In the genomic region with DNA sequence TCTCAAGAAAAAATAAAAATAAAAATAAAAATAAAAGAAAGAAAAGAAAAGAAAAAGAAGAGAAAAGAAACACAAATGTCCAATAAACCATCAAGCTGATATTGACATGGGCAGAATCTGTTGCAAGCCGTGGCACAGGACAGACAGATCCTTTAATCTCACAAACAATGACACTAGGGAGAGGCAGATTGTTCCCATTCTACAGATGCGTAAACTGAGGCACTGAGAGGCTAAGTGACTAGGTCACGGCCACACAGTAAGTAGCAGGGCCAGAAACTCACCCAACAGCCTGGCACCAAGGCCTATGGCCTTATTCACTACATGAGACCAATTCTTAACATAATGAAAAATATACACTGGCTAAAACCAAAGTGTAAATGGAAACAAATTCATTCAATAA, we compare ENCODE assay signal across 14 cellular contexts. TPM values are rescaled to one million over a fixed set of nuclear protein-coding genes. Genes with fewer than 3 reads are reported as not detected.
DNase-seq lines count a peak whose midpoint lies in the region; ATAC-seq, FAIRE-seq and TF ChIP-seq lines count a peak whose summit lies in the region.
"Had no signal": no experiment of that assay in that cellular context is flagged by ENCODE, and none has a peak within 500 bp of the region (broad histone marks: within the 10 kb centered on the region; RNA-seq: fewer than 3 reads in every experiment).

No MANE protein-coding gene starts in this region.

- H4K91ac ChIP-seq in H1 (replicated peaks; ENCODE audit: insufficient read length, low read length), result no peak overlapping the region

- no peaks in the 10 kb centered on the region for H3K9me3 ChIP-seq in HepG2 (ENCODE audit: low read length)
- H3K9me3 ChIP-seq in right lobe of liver, result no peaks in the 10 kb centered on the region
- no peaks in the 10 kb centered on the region for H3K9me3 ChIP-seq in H1 (ENCODE audit: insufficient read depth in 2 of 2, low read depth in 1 of 2, low read length in 1 of 2)
- H3K9me3 ChIP-seq in T-helper 17 cell (ENCODE audit: control insufficient read depth, low read length, poor library complexity, severe bottlenecking), result no peaks in the 10 kb centered on the region
- H3K9me3 ChIP-seq: HAP-1 had no signal

- peaks cover 1 to 32% of the 10 kb centered on the region in 2 experiments; a peak in 4 of 5 replicates for H3K27me3 ChIP-seq in HepG2 (ENCODE audit: control insufficient read depth in 1 of 2, insufficient read depth in 2 of 2, low read length in 2 of 2)
- H3K27me3 ChIP-seq in right lobe of liver, result no peaks in the 10 kb centered on the region
- H3K27me3 ChIP-seq in H1 (replicated peaks in 1 of 4; ENCODE audit: control insufficient read depth in 3 of 4, extremely low read depth in 1 of 4, insufficient read depth in 3 of 4, low read length in 3 of 4), result peaks cover 0 to 3% (median 0%) of the 10 kb centered on the region in 4 experiments; a peak in 2 of 7 replicates
- H3K27me3 ChIP-seq: BLaER1 had no signal

- in situ Hi-C loops in HepG2 (cut with HindIII; ENCODE audit: extremely low pct_ligation_motif_present, low pct_unique_long_range_greater_than_20kb), result loop anchor here (5.0 kb wide), 2 partner anchors 63 to 113 kb away; partner anchors contain the start of gene SMPD3

- DNase-seq in HepG2 (ENCODE audit: low spot score) (no peak), right lobe of liver (no peak), H1 (ENCODE audit: low read depth in 1 of 2, low spot score in 2 of 2) (no peak), posterior vena cava (ENCODE audit: low spot score) (peak; percentile 1), islet precursor cell (no peak), T-helper 17 cell (no peak), NCI-H446 treated with DMSO at 0.1 percent for 48 hours (lab: John Stamatoyannopoulos, UW) (no peak)
- DNase-seq: DMS153, GDM1 had no signal

- 80% methylated on average over 3 of the region's 3 CpGs for WGBS in HepG2 (ENCODE audit: low lambda C conversion rate)
- 73% methylated on average over 2 of the region's 3 CpGs for WGBS in right lobe of liver (ENCODE audit: insufficient coverage, low coverage, low lambda C conversion rate, missing lambda C conversion rate)
- 96% methylated on average over 3 of the region's 3 CpGs; no CpG with 5 or more reads in 1 of the 2 experiments for WGBS in H1 (ENCODE audit: extremely low coverage in 1 of 2, insufficient coverage in 1 of 2, insufficient read length in 1 of 2, insufficient replicate concordance in 2 of 2, low coverage in 1 of 2, low lambda C conversion rate in 2 of 2, missing lambda C conversion rate in 1 of 2), 2 experiments

- H3K4ac ChIP-seq in H1 (replicated peaks; ENCODE audit: insufficient read length, low read depth, low read length), result no peak overlapping the region

- H3K79me2 ChIP-seq in HepG2 (ENCODE audit: insufficient read depth, low read length) (no peaks in the 10 kb centered on the region), H1 (ENCODE audit: control insufficient read depth in 1 of 2, insufficient read depth in 2 of 2, low read length in 2 of 2) (no peaks in the 10 kb centered on the region)

- TF ChIP-seq POLR2A in HepG2 (IDR thresholded peaks at IDR 0.05; ENCODE audit: insufficient read depth in 1 of 2, low read depth in 2 of 2, low read length in 2 of 2) (no peak), right lobe of liver (IDR thresholded peaks at IDR 0.05) (no peak), H1 (IDR thresholded peaks at IDR 0.05; ENCODE audit: control extremely low read depth in 1 of 2, low read depth in 2 of 2, low read length in 2 of 2) (no peak)

- H3K14ac ChIP-seq in H1 (ENCODE audit: insufficient read length), result no peak overlapping the region

- no peaks in the 10 kb centered on the region for H3K36me3 Mint-ChIP-seq in T-helper 17 cell (ENCODE audit: low read depth)
- H3K36me3 Mint-ChIP-seq: CD14-positive monocyte; CD4-positive, alpha-beta memory T cell had no signal

- H3K36me3 ChIP-seq in HepG2 (replicated peaks in 1 of 2; ENCODE audit: control insufficient read depth in 1 of 2, insufficient read depth in 2 of 2, low read length in 2 of 2) (no peaks in the 10 kb centered on the region), right lobe of liver (no peaks in the 10 kb centered on the region), H1 (ENCODE audit: control insufficient read depth in 2 of 4, insufficient read depth in 4 of 4, low read length in 3 of 4) (no peaks in the 10 kb centered on the region)
- H3K36me3 ChIP-seq: BLaER1, HAP-1 had no signal

- CTCF ChIA-PET in HepG2 (lab: Yijun Ruan, JAX; ENCODE audit: low intra/inter-chr PET ratio, low total read pairs) (interaction anchor here (1.1 to 3.5 kb wide), 6 partner anchors 10 to 115 kb away, joined by 3 to 34 read pairs (median 6); no protein-coding TSS in a partner anchor), H1 (lab: Charles Lee; ENCODE audit: partially characterized antibody) (interaction anchor here (0.6 to 10.2 kb wide), 41 partner anchors 8 to 173 kb away, joined by 3 to 136 read pairs (median 5); partner anchors contain the start of gene SMPD3)

- H3K4me3 Mint-ChIP-seq in T-helper 17 cell, result no peak overlapping the region

- H3K79me1 ChIP-seq in H1 (ENCODE audit: low read depth, low read length), result no peaks in the 10 kb centered on the region

- H3K27ac ChIP-seq in HepG2 (ENCODE audit: extremely low read length, insufficient read depth, low read length) (no peak overlapping the region), right lobe of liver (no peak overlapping the region), H1 (ENCODE audit: low read depth, low read length) (no peak overlapping the region)
- H3K27ac ChIP-seq: 22Rv1, BLaER1 had no signal

- no peak overlapping the region for H2AK5ac ChIP-seq in H1 (ENCODE audit: low read depth, low read length)

- intact Hi-C loops in HepG2 (cut with micrococcal nuclease; ENCODE audit: unreplicated experiment) (loop anchor here (1.0 kb wide), 1 partner anchor 114 kb away; no protein-coding TSS in a partner anchor), right lobe of liver (cut with DNase I) (no loop called here), posterior vena cava (cut with DNase I) (no loop called here)

- H4K5ac ChIP-seq in H1 (ENCODE audit: insufficient read length, low read depth, low read length), result no peak overlapping the region

- 0 out of 2 replicates have a peak overlapping the region, but pooled peaks have one; percentile 43 for H2BK20ac ChIP-seq in H1 (ENCODE audit: low read length)

- H3K4me3 ChIP-seq in HepG2 (replicated peaks in 1 of 3; ENCODE audit: insufficient read depth in 1 of 3, low read depth in 2 of 3, low read length in 3 of 3) (no peak overlapping the region), right lobe of liver (no peak overlapping the region), H1 (ENCODE audit: extremely low read depth in 1 of 4, insufficient read depth in 2 of 4, low read depth in 3 of 4, low read length in 4 of 4) (no peak overlapping the region)
- H3K4me3 ChIP-seq: BLaER1, HAP-1 had no signal

- H4K20me1 ChIP-seq in HepG2 (ENCODE audit: insufficient read depth, low read length) (no peaks in the 10 kb centered on the region), H1 (replicated peaks in 1 of 2; ENCODE audit: control insufficient read depth in 1 of 2, insufficient read depth in 2 of 2, low read length in 2 of 2) (no peaks in the 10 kb centered on the region)
- H4K20me1 ChIP-seq: BLaER1 had no signal

- ATAC-seq in HepG2, result no peak
- ATAC-seq in right lobe of liver, result no peak
- ATAC-seq in T-helper 17 cell, result no peak

- H3K18ac ChIP-seq in H1 (ENCODE audit: extremely low read depth, low read length), result no peak overlapping the region

- no peak overlapping the region for H3K9ac ChIP-seq in HepG2 (ENCODE audit: insufficient read depth, low read depth, low read length)
- H3K9ac ChIP-seq in H1 (replicated peaks in 1 of 4; ENCODE audit: extremely low read depth in 1 of 4, low read depth in 3 of 4, low read length in 3 of 4), result no peak overlapping the region
- H3K9ac ChIP-seq: BLaER1 had no signal

- POLR2A ChIA-PET in HepG2 (lab: Yijun Ruan, JAX) (interaction anchor here (1.1 kb wide), 1 partner anchor 19 kb away, joined by 3 read pairs; no protein-coding TSS in a partner anchor), H1 (lab: Charles Lee; ENCODE audit: partially characterized antibody) (interaction anchor here (0.6 kb wide), 1 partner anchor 10 kb away, joined by 4 read pairs; no protein-coding TSS in a partner anchor)

- TF ChIP-seq EP300 in HepG2 (IDR thresholded peaks at IDR 0.05; ENCODE audit: low read depth in 2 of 2, low read length in 2 of 2) (no peak), HepG2 (CRISPR knock-in tag; IDR thresholded peaks at IDR 0.05; ENCODE audit: borderline replicate concordance) (no peak), H1 (IDR thresholded peaks at IDR 0.05; ENCODE audit: borderline replicate concordance in 1 of 2, low read depth in 2 of 2, low read length in 2 of 2) (no peak)

- H2BK120ac ChIP-seq in H1 (replicated peaks; ENCODE audit: low read depth, low read length), result no peak overlapping the region

- TF ChIP-seq CTCF in HepG2 (CRISPR knock-in tag; IDR thresholded peaks at IDR 0.05), result no peak
- no peak for TF ChIP-seq CTCF in right lobe of liver (IDR thresholded peaks at IDR 0.05)
- TF ChIP-seq CTCF in H1 (IDR thresholded peaks at IDR 0.05; ENCODE audit: control extremely low read depth in 1 of 3, insufficient read depth in 1 of 3, low read depth in 1 of 3, low read length in 3 of 3), result no peak

- H3K4me2 ChIP-seq in HepG2 (ENCODE audit: low read depth, low read length) (no peak overlapping the region), H1 (ENCODE audit: insufficient read depth in 1 of 2, low read depth in 2 of 2, low read length in 2 of 2) (no peak overlapping the region)
- H3K4me2 ChIP-seq: BLaER1 had no signal

- no peak overlapping the region for H4K8ac ChIP-seq in H1 (ENCODE audit: extremely low read depth, insufficient read depth, low read length)

- H3K56ac ChIP-seq in H1 (replicated peaks; ENCODE audit: insufficient read length, low read depth, low read length), result no peak overlapping the region

- no peak overlapping the region for H3K27ac Mint-ChIP-seq in T-helper 17 cell

- H2BK15ac ChIP-seq in H1 (ENCODE audit: low read length), result no peak overlapping the region

- no peak overlapping the region for H2BK5ac ChIP-seq in H1 (ENCODE audit: low read depth, low read length)

- H3K4me1 Mint-ChIP-seq in T-helper 17 cell, result peaks cover 4% of the 10 kb centered on the region

- H3K27me3 Mint-ChIP-seq in T-helper 17 cell, result peaks cover 22% of the 10 kb centered on the region
- H3K27me3 Mint-ChIP-seq: CD4-positive, alpha-beta memory T cell had no signal

- no peak overlapping the region for H2BK12ac ChIP-seq in H1 (ENCODE audit: low read depth, low read length)

- FAIRE-seq in HepG2 (lab: Jason Lieb, UNC) (no peak), H1 (lab: Jason Lieb, UNC) (no peak)

- 0 out of 2 replicates have a peak, but pooled peaks cover 2% of the 10 kb centered on the region for H3K23me2 ChIP-seq in H1 (ENCODE audit: low read depth, low read length)

- H2AFZ ChIP-seq in HepG2 (ENCODE audit: low read length), result no peak overlapping the region
- no peak overlapping the region for H2AFZ ChIP-seq in H1 (ENCODE audit: low read length)

- no TSS peak for BruUV-seq in HepG2 (replicated peaks; lab: Mats Ljungman, UMichigan)

- H3K23ac ChIP-seq in H1 (ENCODE audit: insufficient read length), result no peak overlapping the region

- H3K4me1 ChIP-seq in HepG2 (ENCODE audit: insufficient read depth, low read length), result peaks cover 19% of the 10 kb centered on the region
- peaks cover 0 to 9% (median 0%) of the 10 kb centered on the region in 4 donors for H3K4me1 ChIP-seq in right lobe of liver
- H3K4me1 ChIP-seq in H1 (replicated peaks in 1 of 4; ENCODE audit: control insufficient read depth in 3 of 4, insufficient read depth in 4 of 4, low read length in 3 of 4), result no peaks in the 10 kb centered on the region
- H3K4me1 ChIP-seq: BLaER1, HAP-1 had no signal

- TF ChIP-seq RAD21 in HepG2 (CRISPR knock-in tag; IDR thresholded peaks at IDR 0.05), result no peak
- TF ChIP-seq RAD21 in H1 (IDR thresholded peaks at IDR 0.05 in 1 of 2, conservative IDR thresholded peaks at IDR 0.05 in 1 of 2; ENCODE audit: low read depth in 2 of 2, low read length in 2 of 2), result no peak

RNA-seq across cellular contexts. Expression of gene ZFP90, which starts 28.3 kb away (rescaled TPM):
- 17.6 and 21.9 TPM in 2 replicates for total RNA-seq in HepG2 (2016; rRNA removed; fragmentation: Illumina TruSeq; extraction: Trizol)
- total RNA-seq in HepG2 (2016; cell fraction: cytosol; rRNA removed; fragmentation: Illumina TruSeq; extraction: Trizol; ENCODE audit: low read depth), result 5.3 and 6.1 TPM in 2 replicates
- total RNA-seq in HepG2 (2016; cell fraction: insoluble cytoplasmic fraction; rRNA removed; fragmentation: Illumina TruSeq; extraction: Trizol), result 16.8 and 19.8 TPM in 2 replicates
- 12.0 and 12.6 TPM in 2 replicates for total RNA-seq in HepG2 (2016; cell fraction: membrane; rRNA removed; fragmentation: Illumina TruSeq; extraction: Trizol)
- total RNA-seq in HepG2 (2016; cell fraction: nucleus; rRNA removed; fragmentation: Illumina TruSeq; extraction: Trizol), result 16.4 and 21.3 TPM in 2 replicates
- 17.6 and 18.9 TPM in 2 replicates for polyA plus RNA-seq in HepG2 (2011; rRNA removed)
- 8.1 and 9.3 TPM in 2 replicates for polyA plus RNA-seq in HepG2 (2011; cell fraction: cytosol; rRNA removed)
- 36.1 and 55.4 TPM in 2 replicates for polyA plus RNA-seq in HepG2 (2011; cell fraction: nucleus; rRNA removed)
- polyA plus RNA-seq in HepG2 (2012), result 12.8 and 14.6 TPM in 2 replicates
- 4.5 and 5.6 TPM in 2 replicates for polyA plus RNA-seq in HepG2 (2016; cell fraction: cytosol; fragmentation: Illumina TruSeq; extraction: Trizol; ENCODE audit: low read depth)
- 14.3 and 14.6 TPM in 2 replicates for polyA plus RNA-seq in HepG2 (2016; cell fraction: insoluble cytoplasmic fraction; fragmentation: Illumina TruSeq; extraction: Trizol; ENCODE audit: low read depth)
- polyA plus RNA-seq in HepG2 (2016; cell fraction: membrane; fragmentation: Illumina TruSeq; extraction: Trizol; ENCODE audit: low read depth), result 6.2 and 9.0 TPM in 2 replicates
- polyA plus RNA-seq in HepG2 (2016; cell fraction: nucleus; fragmentation: Illumina TruSeq; extraction: Trizol; ENCODE audit: insufficient read depth, low read depth), result 27.9 and 29.5 TPM in 2 replicates
- 0.58 and 14.8 TPM in 2 replicates for polyA minus RNA-seq in HepG2 (2011; rRNA and poly(A)+ RNA removed; ENCODE audit: low replicate concordance)
- 13.7 and 13.9 TPM in 2 replicates for polyA minus RNA-seq in HepG2 (2011; cell fraction: cytosol; rRNA and poly(A)+ RNA removed)
- 28.3 and 40.0 TPM in 2 replicates for polyA minus RNA-seq in HepG2 (2011; cell fraction: nucleus; rRNA and poly(A)+ RNA removed)
- 10 to 100 TPM in 1 of 6 experiments, 1 to 10 TPM in 5; 3.4 to 11.3 (median 6.2) TPM for total RNA-seq in right lobe of liver
- 15.9 and 19.1 TPM in 2 replicates for total RNA-seq in H1 (2021; fragmentation: NEBNext Ultra II Directional; extraction: Animal tissue kit (Norgen Biotek cat#: 25700))
- polyA plus RNA-seq in H1 (2011; rRNA removed), result 9.2 and 10.3 TPM in 2 replicates
- polyA plus RNA-seq in H1 (2011; cell fraction: cytosol; rRNA removed), result 13.3 TPM
- polyA plus RNA-seq in H1 (2011; cell fraction: nucleus; rRNA removed), result 23.6 TPM
- polyA plus RNA-seq in H1 (2012, experiment 1 of 2), result 11.3 to 13.6 TPM (median 12.3 TPM) in 4 replicates
- 0.76 TPM for polyA plus RNA-seq in H1 (2012, experiment 2 of 2)
- 18.3 TPM for polyA plus RNA-seq in H1 (2013, experiment 1 of 2)
- 15.1 TPM for polyA plus RNA-seq in H1 (2013, experiment 2 of 2)
- polyA minus RNA-seq in H1 (2011; rRNA and poly(A)+ RNA removed), result 20.7 and 25.8 TPM in 2 replicates
- polyA minus RNA-seq in H1 (2011; cell fraction: cytosol; rRNA and poly(A)+ RNA removed), result 15.9 TPM
- 33.8 TPM for polyA minus RNA-seq in H1 (2011; cell fraction: nucleus; rRNA and poly(A)+ RNA removed)
- total RNA-seq in posterior vena cava, result 10 to 100 TPM; 17.9 to 18.1 TPM
- 10 to 100 TPM; 20.7 to 21.3 TPM for total RNA-seq in T-helper 17 cell

Comparison
In these comparisons a context has a peak if more than half of its experiments do, and no peak if none do; other contexts are left out.
1. Of the 41 proteins assayed by ChIP-seq in both HepG2 and H1: peak only in HepG2: none; only in H1: KDM1A; in both: none; in neither: 40.